ENCODE assay signal across 28 cellular contexts in genomic region chr13:44270153-44270552, GRCh38.
A peak's percentile ranks its signal among the peaks of the same experiment; 100 is the strongest.
DNase-seq lines count a peak whose midpoint lies in the region; ATAC-seq, FAIRE-seq and TF ChIP-seq lines count a peak whose summit lies in the region.
"Had no signal": no experiment of that assay in that cellular context is flagged by ENCODE, and none has a peak within 500 bp of the region (broad histone marks: within the 10 kb centered on the region; RNA-seq: fewer than 3 reads in every experiment).

No MANE protein-coding gene starts in this region.

- no peaks in the 10 kb centered on the region for H3K9me1 ChIP-seq in K562 (ENCODE audit: control insufficient read depth, insufficient read depth, low read length)

- DNase-seq in AG04450 (ENCODE audit: low read depth, low spot score) (no peak), K562 (ENCODE audit: extremely low read depth in 1 of 4, low spot score in 3 of 4) (no peak), lower lobe of right lung (no peak), thoracic aorta (ENCODE audit: low spot score) (no peak), NCI-H1417 treated with DMSO at 0.1 percent for 48 hours (lab: John Stamatoyannopoulos, UW) (no peak)
- DNase-seq in stimulated activated CD4-positive, alpha-beta T cell treated with anti-CD3 and anti-CD28 coated beads, Interleukin-4, amount 100 ng/mL, for 24 hours = no peak
- DNase-seq: activated CD4-positive, alpha-beta T cell treated with anti-CD3 and anti-CD28 coated beads for 36 hours; activated naive CD4-positive, alpha-beta T cell treated with anti-CD3 and anti-CD28 coated beads for 36 hours; activated T-cell treated with anti-CD3 and anti-CD28 coated beads, Interleukin-2, amount 50 U/mL, for 72 hours; anterior cingulate cortex; CD4-positive, CD25-positive, alpha-beta regulatory T cell; cerebellar nuclear complex; Karpas-422; left colon; NCI-H187 treated with DMSO at 0.1 percent for 48 hours; NCI-H226; NCI-H82; OCI-M1; posterior cingulate gyrus; SJCRH30; stimulated activated CD4-positive, alpha-beta T cell treated with anti-CD3 and anti-CD28 coated beads, Interleukin-1b, Interleukin-23, amount 100 ng/mL, for 48 hours; T-helper 1 cell; thyroid gland had no signal

- 61% methylated on average over 3 of the region's 3 CpGs for WGBS in K562 (ENCODE audit: insufficient coverage, low coverage, missing lambda C conversion rate)

- TF ChIP-seq CTCF in AG04450 (IDR thresholded peaks at IDR 0.05; ENCODE audit: low read depth, low read length) = no peak
- TF ChIP-seq CTCF in K562 (IDR thresholded peaks at IDR 0.05 in 2 of 3, conservative IDR thresholded peaks at IDR 0.05 in 1 of 3; ENCODE audit: insufficient read depth in 2 of 3, low read depth in 1 of 3, low read length in 3 of 3) = no peak
- TF ChIP-seq CTCF in lower lobe of right lung (IDR thresholded peaks at IDR 0.05) = no peak
- no peak for TF ChIP-seq CTCF in thoracic aorta (IDR thresholded peaks at IDR 0.05)

- H3K36me3 ChIP-seq in K562 (ENCODE audit: control insufficient read depth, insufficient read depth, low read length) (no peaks in the 10 kb centered on the region), lower lobe of right lung (no peaks in the 10 kb centered on the region), thoracic aorta (no peaks in the 10 kb centered on the region)
- H3K36me3 ChIP-seq: SJCRH30, thyroid gland had no signal

- no peaks in the 10 kb centered on the region for H3K79me2 ChIP-seq in K562 (ENCODE audit: control insufficient read depth, insufficient read depth, low read length)

- no peak for ATAC-seq in K562
- no peak for ATAC-seq in lower lobe of right lung
- ATAC-seq in thoracic aorta (ENCODE audit: insufficient number of reproducible peaks, low FRiP score, low read depth) = no peak
- no peak for ATAC-seq in esophagus mucosa
- no peak for ATAC-seq in HG03097 (IDR thresholded peaks at IDR 0.05; ENCODE audit: low FRiP score, unreplicated experiment)
- ATAC-seq: activated CD4-positive, alpha-beta T cell treated with anti-CD3 and anti-CD28 coated beads for 36 hours; activated T-cell treated with anti-CD3 and anti-CD28 coated beads, Interleukin-2, amount 50 U/mL, for 72 hours; GM23338; left colon; stimulated activated memory B cell treated with anti-CD40 and anti-IgM and Interleukin-4, amounts not matched to agents 10 μg/mL and 1 μg/mL and 100 μg/mL, for 72 hours had no signal

- in situ Hi-C loops in K562 (cut with MboI) = no loop called here

- H3K27me3 ChIP-seq in AG04450 (ENCODE audit: control insufficient read depth, insufficient read depth, low read length) (no peaks in the 10 kb centered on the region), K562 (ENCODE audit: control insufficient read depth in 2 of 2, insufficient read depth in 2 of 2, low read length in 2 of 2) (no peaks in the 10 kb centered on the region; a peak in 1 of 5 replicates), lower lobe of right lung (ENCODE audit: low read depth) (no peaks in the 10 kb centered on the region), thoracic aorta (replicated peaks; ENCODE audit: insufficient read depth) (no peaks in the 10 kb centered on the region)
- H3K27me3 ChIP-seq: SJCRH30, thyroid gland had no signal

- no peak for TF ChIP-seq EP300 in K562 (IDR thresholded peaks at IDR 0.05; ENCODE audit: low read length)

- no peak overlapping the region for H3K9ac ChIP-seq in K562 (ENCODE audit: insufficient read depth in 1 of 2, low read depth in 2 of 2, low read length in 2 of 2)

- H3K4me2 ChIP-seq in K562 (ENCODE audit: insufficient read depth, low read length) = no peak overlapping the region
- H3K4me2 ChIP-seq: GM23338 had no signal

- no peak for TF ChIP-seq RAD21 in K562 (CRISPR knock-in tag; conservative IDR thresholded peaks at IDR 0.05 in 1 of 2, IDR thresholded peaks at IDR 0.05 in 1 of 2)

- H2AFZ ChIP-seq in K562 (ENCODE audit: low read depth, low read length) = no peak overlapping the region
- H2AFZ ChIP-seq: GM23338 had no signal

- no TSS peak for BruUV-seq in K562 (replicated peaks; lab: Mats Ljungman, UMichigan)

- intact Hi-C loops in K562 (cut with micrococcal nuclease) (no loop called here), lower lobe of right lung (cut with DNase I) (no loop called here)

- H3K27ac ChIP-seq in AG04450 (ENCODE audit: low read depth, low read length) (peak overlapping the region; percentile 35), K562 (ENCODE audit: extremely low read depth, low read depth, low read length) (no peak overlapping the region), lower lobe of right lung (peak overlapping the region; percentile 50), thoracic aorta (peak overlapping the region; percentile 80 to 91)
- H3K27ac ChIP-seq: SJCRH30 had no signal

- H3K4me1 ChIP-seq in K562 (replicated peaks in 1 of 2; ENCODE audit: control insufficient read depth in 2 of 2, insufficient read depth in 2 of 2, low read length in 2 of 2) (peaks cover 0 to 24% of the 10 kb centered on the region in 2 experiments; a peak in 4 of 5 replicates), lower lobe of right lung (peaks cover 32% of the 10 kb centered on the region), thoracic aorta (ENCODE audit: control insufficient read depth in 1 of 2, low read depth in 2 of 2) (peaks cover 39 to 74% of the 10 kb centered on the region in 2 donors)
- H3K4me1 ChIP-seq: SJCRH30 had no signal

- H3K9me3 ChIP-seq in AG04450 (ENCODE audit: control insufficient read depth, insufficient read depth, low read length) (no peaks in the 10 kb centered on the region), K562 (replicated peaks; ENCODE audit: control insufficient read depth, insufficient read depth, low read depth, low read length) (no peaks in the 10 kb centered on the region), lower lobe of right lung (no peaks in the 10 kb centered on the region), thoracic aorta (no peaks in the 10 kb centered on the region)
- H3K9me3 ChIP-seq: SJCRH30, thyroid gland had no signal

- CTCF ChIA-PET in AG04450 (lab: Charles Lee) (no interaction called here), K562 (lab: Yijun Ruan, JAX; ENCODE audit: low intra/inter-chr PET ratio) (no interaction called here)

- no peaks in the 10 kb centered on the region for H4K20me1 ChIP-seq in K562 (replicated peaks; ENCODE audit: control insufficient read depth, insufficient read depth, low read length)

- H3K4me3 ChIP-seq in AG04450 (ENCODE audit: low read depth, low read length) = no peak overlapping the region
- no peak overlapping the region for H3K4me3 ChIP-seq in K562
- no peak overlapping the region for H3K4me3 ChIP-seq in lower lobe of right lung
- no peak overlapping the region for H3K4me3 ChIP-seq in thoracic aorta
- H3K4me3 ChIP-seq: GM23338, SJCRH30, thyroid gland had no signal

- FAIRE-seq in K562 (lab: Jason Lieb, UNC) = no peak
- FAIRE-seq: HTR-8/SVneo had no signal

- TF ChIP-seq POLR2A in K562 (conservative IDR thresholded peaks at IDR 0.05) = no peak

- POLR2A ChIA-PET in AG04450 (lab: Yijun Ruan, JAX) = interaction anchor here (1.2 to 1.7 kb wide), 2 partner anchors 36 to 166 kb away, joined by 3 to 9 read pairs; no protein-coding TSS in a partner anchor
- POLR2A ChIA-PET in K562 (lab: Yijun Ruan, JAX) = no interaction called here

TF ChIP-seq in K562, 482 proteins besides CTCF, POLR2A, EP300 and RAD21 (continues in another document):
- no peak for TF ChIP-seq BHLHE40 (IDR thresholded peaks at IDR 0.05; ENCODE audit: low read length)
- TF ChIP-seq BMI1 (IDR thresholded peaks at IDR 0.05; ENCODE audit: low read length) = no peak
- no peak for TF ChIP-seq BRD9 (IDR thresholded peaks at IDR 0.05; ENCODE audit: low read depth, partially characterized antibody)
- TF ChIP-seq ZNF384 (IDR thresholded peaks at IDR 0.05; ENCODE audit: low read depth, low read length) = no peak
- TF ChIP-seq, protein P1, sequence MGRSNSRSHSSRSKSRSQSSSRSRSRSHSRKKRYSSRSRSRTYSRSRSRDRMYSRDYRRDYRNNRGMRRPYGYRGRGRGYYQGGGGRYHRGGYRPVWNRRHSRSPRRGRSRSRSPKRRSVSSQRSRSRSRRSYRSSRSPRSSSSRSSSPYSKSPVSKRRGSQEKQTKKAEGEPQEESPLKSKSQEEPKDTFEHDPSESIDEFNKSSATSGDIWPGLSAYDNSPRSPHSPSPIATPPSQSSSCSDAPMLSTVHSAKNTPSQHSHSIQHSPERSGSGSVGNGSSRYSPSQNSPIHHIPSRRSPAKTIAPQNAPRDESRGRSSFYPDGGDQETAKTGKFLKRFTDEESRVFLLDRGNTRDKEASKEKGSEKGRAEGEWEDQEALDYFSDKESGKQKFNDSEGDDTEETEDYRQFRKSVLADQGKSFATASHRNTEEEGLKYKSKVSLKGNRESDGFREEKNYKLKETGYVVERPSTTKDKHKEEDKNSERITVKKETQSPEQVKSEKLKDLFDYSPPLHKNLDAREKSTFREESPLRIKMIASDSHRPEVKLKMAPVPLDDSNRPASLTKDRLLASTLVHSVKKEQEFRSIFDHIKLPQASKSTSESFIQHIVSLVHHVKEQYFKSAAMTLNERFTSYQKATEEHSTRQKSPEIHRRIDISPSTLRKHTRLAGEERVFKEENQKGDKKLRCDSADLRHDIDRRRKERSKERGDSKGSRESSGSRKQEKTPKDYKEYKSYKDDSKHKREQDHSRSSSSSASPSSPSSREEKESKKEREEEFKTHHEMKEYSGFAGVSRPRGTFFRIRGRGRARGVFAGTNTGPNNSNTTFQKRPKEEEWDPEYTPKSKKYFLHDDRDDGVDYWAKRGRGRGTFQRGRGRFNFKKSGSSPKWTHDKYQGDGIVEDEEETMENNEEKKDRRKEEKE (IDR thresholded peaks at IDR 0.05; ENCODE audit: borderline replicate concordance in 1 of 2, control insufficient read depth in 1 of 2, low read depth in 2 of 2, low read length in 1 of 2) = no peak
- TF ChIP-seq PTTG1 (tag; IDR thresholded peaks at IDR 0.05; ENCODE audit: low read depth) = no peak
- TF ChIP-seq ZSCAN32 (CRISPR knock-in tag; IDR thresholded peaks at IDR 0.05) = peak; percentile 71; the same call in 1 of the 2 replicates
- TF ChIP-seq, protein P2, sequence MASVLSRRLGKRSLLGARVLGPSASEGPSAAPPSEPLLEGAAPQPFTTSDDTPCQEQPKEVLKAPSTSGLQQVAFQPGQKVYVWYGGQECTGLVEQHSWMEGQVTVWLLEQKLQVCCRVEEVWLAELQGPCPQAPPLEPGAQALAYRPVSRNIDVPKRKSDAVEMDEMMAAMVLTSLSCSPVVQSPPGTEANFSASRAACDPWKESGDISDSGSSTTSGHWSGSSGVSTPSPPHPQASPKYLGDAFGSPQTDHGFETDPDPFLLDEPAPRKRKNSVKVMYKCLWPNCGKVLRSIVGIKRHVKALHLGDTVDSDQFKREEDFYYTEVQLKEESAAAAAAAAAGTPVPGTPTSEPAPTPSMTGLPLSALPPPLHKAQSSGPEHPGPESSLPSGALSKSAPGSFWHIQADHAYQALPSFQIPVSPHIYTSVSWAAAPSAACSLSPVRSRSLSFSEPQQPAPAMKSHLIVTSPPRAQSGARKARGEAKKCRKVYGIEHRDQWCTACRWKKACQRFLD (CRISPR knock-in tag; IDR thresholded peaks at IDR 0.05) = no peak
- TF ChIP-seq CEBPG (CRISPR knock-in tag; IDR thresholded peaks at IDR 0.05) = peak; percentile 35; the same call in 1 of the 2 replicates
- peak; percentile 65 to 73 for TF ChIP-seq CEBPG (tag; conservative IDR thresholded peaks at IDR 0.05 in 1 of 2, IDR thresholded peaks at IDR 0.05 in 1 of 2)
- no peak for TF ChIP-seq ETS2 (tag; IDR thresholded peaks at IDR 0.05; ENCODE audit: borderline replicate concordance, poor library complexity, severe bottlenecking)
